In the genomic region with DNA sequence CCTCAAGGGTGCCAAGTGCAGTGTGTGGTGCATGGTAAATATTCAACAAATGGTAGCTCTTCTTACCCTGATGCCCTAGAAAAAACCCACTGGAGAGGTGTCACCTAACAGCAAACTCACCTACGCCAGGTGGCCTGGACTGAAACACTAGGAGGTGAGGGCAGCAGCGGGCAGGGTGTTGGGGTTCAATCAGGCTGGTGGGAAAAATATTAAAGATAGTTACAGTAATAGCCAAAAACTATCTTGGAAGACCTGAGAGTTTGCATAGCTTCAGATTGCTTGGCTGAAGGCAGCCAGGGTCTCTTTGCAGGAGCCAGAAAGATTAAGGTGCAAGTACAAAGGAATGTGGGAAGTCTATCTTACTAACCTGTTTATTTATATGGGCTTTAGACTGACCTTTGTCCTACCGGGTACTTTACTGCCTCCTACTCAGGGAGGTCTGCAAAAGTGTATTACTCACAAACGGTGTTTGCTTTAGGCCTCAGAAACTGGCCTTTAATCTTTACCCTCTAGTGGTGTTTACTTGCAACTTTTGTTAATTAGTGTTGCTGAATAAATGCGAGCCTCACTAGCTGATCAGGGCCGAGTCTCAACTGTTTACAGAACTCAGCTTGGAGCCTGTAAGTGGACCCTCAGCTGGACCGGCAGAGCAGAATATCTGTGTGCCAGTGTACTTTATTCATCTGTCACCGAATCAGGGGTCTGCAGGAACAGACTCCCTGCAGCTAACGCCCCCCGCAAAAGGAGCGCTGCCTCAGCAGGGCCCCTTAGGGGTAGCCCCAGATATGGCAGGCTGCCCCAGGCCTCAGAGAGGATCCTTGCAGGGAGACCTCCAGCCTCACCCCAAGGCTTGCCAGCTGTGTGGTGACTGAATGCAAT, we compare ENCODE assay signal across 1 cellular context.
TF ChIP-seq lines count a peak whose summit lies in the region.

No MANE protein-coding gene starts in this region.

TF ChIP-seq in HepG2, 621 proteins besides CTCF, POLR2A, EP300 and RAD21 (continued from another document and continues in another):
- TF ChIP-seq, protein P1, sequence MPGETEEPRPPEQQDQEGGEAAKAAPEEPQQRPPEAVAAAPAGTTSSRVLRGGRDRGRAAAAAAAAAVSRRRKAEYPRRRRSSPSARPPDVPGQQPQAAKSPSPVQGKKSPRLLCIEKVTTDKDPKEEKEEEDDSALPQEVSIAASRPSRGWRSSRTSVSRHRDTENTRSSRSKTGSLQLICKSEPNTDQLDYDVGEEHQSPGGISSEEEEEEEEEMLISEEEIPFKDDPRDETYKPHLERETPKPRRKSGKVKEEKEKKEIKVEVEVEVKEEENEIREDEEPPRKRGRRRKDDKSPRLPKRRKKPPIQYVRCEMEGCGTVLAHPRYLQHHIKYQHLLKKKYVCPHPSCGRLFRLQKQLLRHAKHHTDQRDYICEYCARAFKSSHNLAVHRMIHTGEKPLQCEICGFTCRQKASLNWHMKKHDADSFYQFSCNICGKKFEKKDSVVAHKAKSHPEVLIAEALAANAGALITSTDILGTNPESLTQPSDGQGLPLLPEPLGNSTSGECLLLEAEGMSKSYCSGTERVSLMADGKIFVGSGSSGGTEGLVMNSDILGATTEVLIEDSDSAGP (CRISPR knock-in tag; IDR thresholded peaks at IDR 0.05; ENCODE audit: borderline replicate concordance) = peak; percentile 24; the same call in 1 of the 2 replicates
- TF ChIP-seq MED1 (CRISPR knock-in tag; IDR thresholded peaks at IDR 0.05) (peak; percentile 94), ZSCAN20 (CRISPR knock-in tag; IDR thresholded peaks at IDR 0.05; ENCODE audit: borderline replicate concordance) (peak; percentile 70; the same call in 1 of the 2 replicates), TCF7L2 (IDR thresholded peaks at IDR 0.05; ENCODE audit: low read depth, low read length) (peak; percentile 55; the same call in 1 of the 2 replicates), NCOA2 (CRISPR knock-in tag; IDR thresholded peaks at IDR 0.05) (peak; percentile 96), ZFP41 (CRISPR knock-in tag; IDR thresholded peaks at IDR 0.05; ENCODE audit: borderline replicate concordance) (no peak), HOXA5 (CRISPR knock-in tag; IDR thresholded peaks at IDR 0.05) (peak; percentile 86), PITX1 (CRISPR knock-in tag; IDR thresholded peaks at IDR 0.05) (peak; percentile 96), TEAD2 (CRISPR knock-in tag; IDR thresholded peaks at IDR 0.05) (no peak), HDAC1 (CRISPR knock-in tag; IDR thresholded peaks at IDR 0.05) (peak; percentile 53; the same call in 1 of the 2 replicates), NKX3-1 (CRISPR knock-in tag; IDR thresholded peaks at IDR 0.05) (peak; percentile 84), SIX1 (CRISPR knock-in tag; IDR thresholded peaks at IDR 0.05; ENCODE audit: borderline replicate concordance) (peak; percentile 76; the same call in 1 of the 2 replicates), ZBTB21 (CRISPR knock-in tag; IDR thresholded peaks at IDR 0.05) (no peak), MBD4 (IDR thresholded peaks at IDR 0.05; ENCODE audit: borderline replicate concordance, low read length) (peak; percentile 90; the same call in 1 of the 2 replicates), ZNF333 (CRISPR knock-in tag; IDR thresholded peaks at IDR 0.05; ENCODE audit: borderline replicate concordance) (peak; percentile 45; the same call in 1 of the 2 replicates), FOSL2 (CRISPR knock-in tag; IDR thresholded peaks at IDR 0.05) (peak; percentile 89), ISL2 (CRISPR knock-in tag; IDR thresholded peaks at IDR 0.05) (peak; percentile 99), ZNF672 (CRISPR knock-in tag; IDR thresholded peaks at IDR 0.05) (no peak), HMG20A (CRISPR knock-in tag; IDR thresholded peaks at IDR 0.05; ENCODE audit: borderline replicate concordance) (peak; percentile 95), ZNF816 (CRISPR knock-in tag; IDR thresholded peaks at IDR 0.05; ENCODE audit: borderline replicate concordance) (0 out of 2 replicates have a peak, but pooled peaks have one; percentile 52), ZNF274 (CRISPR knock-in tag; IDR thresholded peaks at IDR 0.05) (0 out of 2 replicates have a peak, but pooled peaks have one; percentile 21), CEBPB (IDR thresholded peaks at IDR 0.05; ENCODE audit: borderline replicate concordance, low read depth, low read length) (no peak), ZNF317 (CRISPR knock-in tag; IDR thresholded peaks at IDR 0.05) (peak; percentile 85), TARDBP (CRISPR knock-in tag; IDR thresholded peaks at IDR 0.05) (peak; percentile 91), NR1H2 (CRISPR knock-in tag; IDR thresholded peaks at IDR 0.05; ENCODE audit: borderline replicate concordance, low read depth) (no peak), ZNF264 (CRISPR knock-in tag; IDR thresholded peaks at IDR 0.05) (no peak), ZNF629 (CRISPR knock-in tag; conservative IDR thresholded peaks at IDR 0.05) (0 out of 2 replicates have a peak, but pooled peaks have one; percentile 37), TBL1XR1 (IDR thresholded peaks at IDR 0.05; ENCODE audit: borderline replicate concordance, low read length, partially characterized antibody) (peak; percentile 80), ZEB1 (IDR thresholded peaks at IDR 0.05; ENCODE audit: insufficient replicate concordance, low read depth) (peak; percentile 92), ZNF605 (CRISPR knock-in tag; IDR thresholded peaks at IDR 0.05) (peak; percentile 74), NR2F6 (IDR thresholded peaks at IDR 0.05) (peak; percentile 86), NR2F6 (CRISPR knock-in tag; IDR thresholded peaks at IDR 0.05) (peak; percentile 87)
- TF ChIP-seq, protein P2, sequence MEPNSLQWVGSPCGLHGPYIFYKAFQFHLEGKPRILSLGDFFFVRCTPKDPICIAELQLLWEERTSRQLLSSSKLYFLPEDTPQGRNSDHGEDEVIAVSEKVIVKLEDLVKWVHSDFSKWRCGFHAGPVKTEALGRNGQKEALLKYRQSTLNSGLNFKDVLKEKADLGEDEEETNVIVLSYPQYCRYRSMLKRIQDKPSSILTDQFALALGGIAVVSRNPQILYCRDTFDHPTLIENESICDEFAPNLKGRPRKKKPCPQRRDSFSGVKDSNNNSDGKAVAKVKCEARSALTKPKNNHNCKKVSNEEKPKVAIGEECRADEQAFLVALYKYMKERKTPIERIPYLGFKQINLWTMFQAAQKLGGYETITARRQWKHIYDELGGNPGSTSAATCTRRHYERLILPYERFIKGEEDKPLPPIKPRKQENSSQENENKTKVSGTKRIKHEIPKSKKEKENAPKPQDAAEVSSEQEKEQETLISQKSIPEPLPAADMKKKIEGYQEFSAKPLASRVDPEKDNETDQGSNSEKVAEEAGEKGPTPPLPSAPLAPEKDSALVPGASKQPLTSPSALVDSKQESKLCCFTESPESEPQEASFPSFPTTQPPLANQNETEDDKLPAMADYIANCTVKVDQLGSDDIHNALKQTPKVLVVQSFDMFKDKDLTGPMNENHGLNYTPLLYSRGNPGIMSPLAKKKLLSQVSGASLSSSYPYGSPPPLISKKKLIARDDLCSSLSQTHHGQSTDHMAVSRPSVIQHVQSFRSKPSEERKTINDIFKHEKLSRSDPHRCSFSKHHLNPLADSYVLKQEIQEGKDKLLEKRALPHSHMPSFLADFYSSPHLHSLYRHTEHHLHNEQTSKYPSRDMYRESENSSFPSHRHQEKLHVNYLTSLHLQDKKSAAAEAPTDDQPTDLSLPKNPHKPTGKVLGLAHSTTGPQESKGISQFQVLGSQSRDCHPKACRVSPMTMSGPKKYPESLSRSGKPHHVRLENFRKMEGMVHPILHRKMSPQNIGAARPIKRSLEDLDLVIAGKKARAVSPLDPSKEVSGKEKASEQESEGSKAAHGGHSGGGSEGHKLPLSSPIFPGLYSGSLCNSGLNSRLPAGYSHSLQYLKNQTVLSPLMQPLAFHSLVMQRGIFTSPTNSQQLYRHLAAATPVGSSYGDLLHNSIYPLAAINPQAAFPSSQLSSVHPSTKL (CRISPR knock-in tag; IDR thresholded peaks at IDR 0.05) = peak; percentile 91
- TF ChIP-seq, protein P3, sequence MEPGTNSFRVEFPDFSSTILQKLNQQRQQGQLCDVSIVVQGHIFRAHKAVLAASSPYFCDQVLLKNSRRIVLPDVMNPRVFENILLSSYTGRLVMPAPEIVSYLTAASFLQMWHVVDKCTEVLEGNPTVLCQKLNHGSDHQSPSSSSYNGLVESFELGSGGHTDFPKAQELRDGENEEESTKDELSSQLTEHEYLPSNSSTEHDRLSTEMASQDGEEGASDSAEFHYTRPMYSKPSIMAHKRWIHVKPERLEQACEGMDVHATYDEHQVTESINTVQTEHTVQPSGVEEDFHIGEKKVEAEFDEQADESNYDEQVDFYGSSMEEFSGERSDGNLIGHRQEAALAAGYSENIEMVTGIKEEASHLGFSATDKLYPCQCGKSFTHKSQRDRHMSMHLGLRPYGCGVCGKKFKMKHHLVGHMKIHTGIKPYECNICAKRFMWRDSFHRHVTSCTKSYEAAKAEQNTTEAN (CRISPR knock-in tag; conservative IDR thresholded peaks at IDR 0.05) = peak; percentile 80; the same call in 1 of the 2 replicates
- TF ChIP-seq, protein P4, sequence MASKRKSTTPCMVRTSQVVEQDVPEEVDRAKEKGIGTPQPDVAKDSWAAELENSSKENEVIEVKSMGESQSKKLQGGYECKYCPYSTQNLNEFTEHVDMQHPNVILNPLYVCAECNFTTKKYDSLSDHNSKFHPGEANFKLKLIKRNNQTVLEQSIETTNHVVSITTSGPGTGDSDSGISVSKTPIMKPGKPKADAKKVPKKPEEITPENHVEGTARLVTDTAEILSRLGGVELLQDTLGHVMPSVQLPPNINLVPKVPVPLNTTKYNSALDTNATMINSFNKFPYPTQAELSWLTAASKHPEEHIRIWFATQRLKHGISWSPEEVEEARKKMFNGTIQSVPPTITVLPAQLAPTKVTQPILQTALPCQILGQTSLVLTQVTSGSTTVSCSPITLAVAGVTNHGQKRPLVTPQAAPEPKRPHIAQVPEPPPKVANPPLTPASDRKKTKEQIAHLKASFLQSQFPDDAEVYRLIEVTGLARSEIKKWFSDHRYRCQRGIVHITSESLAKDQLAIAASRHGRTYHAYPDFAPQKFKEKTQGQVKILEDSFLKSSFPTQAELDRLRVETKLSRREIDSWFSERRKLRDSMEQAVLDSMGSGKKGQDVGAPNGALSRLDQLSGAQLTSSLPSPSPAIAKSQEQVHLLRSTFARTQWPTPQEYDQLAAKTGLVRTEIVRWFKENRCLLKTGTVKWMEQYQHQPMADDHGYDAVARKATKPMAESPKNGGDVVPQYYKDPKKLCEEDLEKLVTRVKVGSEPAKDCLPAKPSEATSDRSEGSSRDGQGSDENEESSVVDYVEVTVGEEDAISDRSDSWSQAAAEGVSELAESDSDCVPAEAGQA (IDR thresholded peaks at IDR 0.05; ENCODE audit: low read depth) = no peak
- TF ChIP-seq, protein P4 (CRISPR knock-in tag; IDR thresholded peaks at IDR 0.05; ENCODE audit: borderline replicate concordance) = peak; percentile 49; the same call in 1 of the 2 replicates
- TF ChIP-seq, protein P5, sequence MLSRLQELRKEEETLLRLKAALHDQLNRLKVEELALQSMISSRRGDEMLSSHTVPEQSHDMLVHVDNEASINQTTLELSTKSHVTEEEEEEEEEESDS (CRISPR knock-in tag; IDR thresholded peaks at IDR 0.05; ENCODE audit: borderline replicate concordance) = 0 out of 2 replicates have a peak, but pooled peaks have one; percentile 55
- TF ChIP-seq, protein P6, sequence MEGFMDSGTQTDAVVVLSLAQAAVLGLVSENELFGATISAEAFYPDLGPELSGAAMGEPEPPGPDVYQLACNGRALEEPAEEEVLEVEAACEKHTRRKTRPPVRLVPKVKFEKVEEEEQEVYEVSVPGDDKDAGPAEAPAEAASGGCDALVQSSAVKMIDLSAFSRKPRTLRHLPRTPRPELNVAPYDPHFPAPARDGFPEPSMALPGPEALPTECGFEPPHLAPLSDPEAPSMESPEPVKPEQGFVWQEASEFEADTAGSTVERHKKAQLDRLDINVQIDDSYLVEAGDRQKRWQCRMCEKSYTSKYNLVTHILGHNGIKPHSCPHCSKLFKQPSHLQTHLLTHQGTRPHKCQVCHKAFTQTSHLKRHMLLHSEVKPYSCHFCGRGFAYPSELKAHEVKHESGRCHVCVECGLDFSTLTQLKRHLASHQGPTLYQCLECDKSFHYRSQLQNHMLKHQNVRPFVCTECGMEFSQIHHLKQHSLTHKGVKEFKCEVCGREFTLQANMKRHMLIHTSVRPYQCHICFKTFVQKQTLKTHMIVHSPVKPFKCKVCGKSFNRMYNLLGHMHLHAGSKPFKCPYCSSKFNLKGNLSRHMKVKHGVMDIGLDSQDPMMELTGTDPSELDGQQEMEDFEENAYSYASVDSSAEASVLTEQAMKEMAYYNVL (CRISPR knock-in tag; IDR thresholded peaks at IDR 0.05; ENCODE audit: borderline replicate concordance) = peak; percentile 84; the same call in 1 of the 2 replicates
- TF ChIP-seq, protein P7, sequence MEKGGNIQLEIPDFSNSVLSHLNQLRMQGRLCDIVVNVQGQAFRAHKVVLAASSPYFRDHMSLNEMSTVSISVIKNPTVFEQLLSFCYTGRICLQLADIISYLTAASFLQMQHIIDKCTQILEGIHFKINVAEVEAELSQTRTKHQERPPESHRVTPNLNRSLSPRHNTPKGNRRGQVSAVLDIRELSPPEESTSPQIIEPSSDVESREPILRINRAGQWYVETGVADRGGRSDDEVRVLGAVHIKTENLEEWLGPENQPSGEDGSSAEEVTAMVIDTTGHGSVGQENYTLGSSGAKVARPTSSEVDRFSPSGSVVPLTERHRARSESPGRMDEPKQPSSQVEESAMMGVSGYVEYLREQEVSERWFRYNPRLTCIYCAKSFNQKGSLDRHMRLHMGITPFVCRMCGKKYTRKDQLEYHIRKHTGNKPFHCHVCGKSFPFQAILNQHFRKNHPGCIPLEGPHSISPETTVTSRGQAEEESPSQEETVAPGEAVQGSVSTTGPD (CRISPR knock-in tag; IDR thresholded peaks at IDR 0.05) = 0 out of 2 replicates have a peak, but pooled peaks have one; percentile 48
- TF ChIP-seq, protein P8, sequence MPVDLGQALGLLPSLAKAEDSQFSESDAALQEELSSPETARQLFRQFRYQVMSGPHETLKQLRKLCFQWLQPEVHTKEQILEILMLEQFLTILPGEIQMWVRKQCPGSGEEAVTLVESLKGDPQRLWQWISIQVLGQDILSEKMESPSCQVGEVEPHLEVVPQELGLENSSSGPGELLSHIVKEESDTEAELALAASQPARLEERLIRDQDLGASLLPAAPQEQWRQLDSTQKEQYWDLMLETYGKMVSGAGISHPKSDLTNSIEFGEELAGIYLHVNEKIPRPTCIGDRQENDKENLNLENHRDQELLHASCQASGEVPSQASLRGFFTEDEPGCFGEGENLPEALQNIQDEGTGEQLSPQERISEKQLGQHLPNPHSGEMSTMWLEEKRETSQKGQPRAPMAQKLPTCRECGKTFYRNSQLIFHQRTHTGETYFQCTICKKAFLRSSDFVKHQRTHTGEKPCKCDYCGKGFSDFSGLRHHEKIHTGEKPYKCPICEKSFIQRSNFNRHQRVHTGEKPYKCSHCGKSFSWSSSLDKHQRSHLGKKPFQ (CRISPR knock-in tag; IDR thresholded peaks at IDR 0.05; ENCODE audit: insufficient replicate concordance) = peak; percentile 86
